In the genomic region with DNA sequence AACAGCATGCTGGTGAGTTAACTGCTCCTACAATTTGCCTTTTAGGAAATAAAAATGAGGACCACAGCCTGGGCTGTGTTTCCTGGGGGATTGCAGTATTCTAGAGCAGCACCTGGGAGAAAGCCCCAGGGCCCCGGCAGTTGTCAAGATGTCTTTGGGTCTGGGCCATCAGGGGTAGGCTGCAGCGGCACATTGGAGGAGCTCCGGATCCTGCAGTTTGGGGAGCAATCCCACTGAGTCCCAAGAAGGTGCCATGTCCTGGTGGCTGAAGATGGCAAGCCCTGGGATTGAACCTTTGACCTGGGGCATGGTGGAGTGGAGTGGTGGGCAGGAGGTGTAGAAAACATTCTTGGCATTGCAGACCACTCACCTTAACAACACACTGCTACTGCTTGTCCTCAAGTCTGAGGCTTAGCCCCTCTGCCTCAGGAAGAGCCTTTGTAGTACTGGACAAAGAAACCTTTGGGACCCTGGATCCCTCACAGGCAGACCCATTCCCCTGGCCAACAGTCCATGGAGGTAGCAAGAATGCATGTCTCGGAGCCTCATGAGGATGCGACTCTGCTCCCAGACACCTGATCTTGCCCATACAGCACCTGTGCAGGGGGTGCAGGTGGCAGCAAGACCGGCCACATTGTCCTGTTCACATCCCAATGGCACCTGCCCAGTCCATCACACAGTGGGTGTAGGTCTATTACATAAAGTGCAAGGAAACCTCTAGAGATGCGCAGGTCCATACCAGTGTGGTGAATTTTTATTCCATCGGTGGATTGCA, we compare ENCODE assay signal across 15 cellular contexts.
DNase-seq lines count a peak whose midpoint lies in the region; ATAC-seq lines count a peak whose summit lies in the region.
"Had no signal": no experiment of that assay in that cellular context is flagged by ENCODE, and none has a peak within 500 bp of the region (broad histone marks: within the 10 kb centered on the region; RNA-seq: fewer than 3 reads in every experiment).

No MANE protein-coding gene starts in this region.

- no peak overlapping the region for H3K4ac ChIP-seq in neuronal stem cell (ENCODE audit: low read length)

- no peak overlapping the region for H3K27ac Mint-ChIP-seq in activated naive CD8-positive, alpha-beta T cell treated with anti-CD3 and anti-CD28 coated beads, Interleukin-2, amount 50 U/mL, for 24 hours
- H3K27ac Mint-ChIP-seq: CD4-positive, CD25-positive, alpha-beta regulatory T cell had no signal

- H3K9me3 Mint-ChIP-seq in activated naive CD8-positive, alpha-beta T cell treated with anti-CD3 and anti-CD28 coated beads, Interleukin-2, amount 50 U/mL, for 24 hours = peaks cover 6% of the 10 kb centered on the region

- H2BK15ac ChIP-seq in neuronal stem cell (ENCODE audit: low read length) = no peak overlapping the region

- H3K4me3 ChIP-seq in H7 (ENCODE audit: insufficient read depth, low read depth, low read length) (no peak overlapping the region), neuronal stem cell (ENCODE audit: low read length in 2 of 2) (no peak overlapping the region)
- H3K4me3 ChIP-seq: BLaER1 treated with 17β-estradiol and CSF1 and Interleukin-3, amounts not matched to agents 10 nM and 100 nM; GM23248; HAP-1 had no signal

- no peaks in the 10 kb centered on the region for H3K9me3 ChIP-seq in neuronal stem cell (replicated peaks in 1 of 2; ENCODE audit: control insufficient read depth in 2 of 2, insufficient read depth in 1 of 2, low read depth in 1 of 2, low read length in 2 of 2)
- H3K9me3 ChIP-seq: BLaER1 treated with 17β-estradiol and CSF1 and Interleukin-3, amounts not matched to agents 10 nM and 100 nM; HAP-1 had no signal

- no peak overlapping the region for H2BK120ac ChIP-seq in neuronal stem cell (ENCODE audit: low read depth, low read length)

- H3K27me3 Mint-ChIP-seq in activated naive CD8-positive, alpha-beta T cell treated with anti-CD3 and anti-CD28 coated beads, Interleukin-2, amount 50 U/mL, for 24 hours = no peaks in the 10 kb centered on the region
- H3K27me3 Mint-ChIP-seq: CD4-positive, CD25-positive, alpha-beta regulatory T cell had no signal

- DNase-seq in H7 (peak; percentile 16), ecto neural progenitor cell (ENCODE audit: low spot score) (peak; percentile 22), neuronal stem cell (ENCODE audit: low spot score) (no peak), sciatic nerve (ENCODE audit: low spot score) (peak; percentile 31), HUDEP-2 (lab: John Stamatoyannopoulos, UW; ENCODE audit: unreplicated experiment in 76 of 76) (no peak), SIG-M5 treated with dmso at 0.1 percent for 504 hours (lab: John Stamatoyannopoulos, UW; ENCODE audit: unreplicated experiment) (no peak)
- DNase-seq in activated naive CD8-positive, alpha-beta T cell treated with anti-CD3 and anti-CD28 coated beads, Interleukin-2, amount 50 U/mL, for 24 hours = no peak
- DNase-seq: ACHN; CD4-positive, CD25-positive, alpha-beta regulatory T cell; DMS53; GF-D8; GM23248 had no signal

- no peak overlapping the region for H3K4me3 Mint-ChIP-seq in activated naive CD8-positive, alpha-beta T cell treated with anti-CD3 and anti-CD28 coated beads, Interleukin-2, amount 50 U/mL, for 24 hours
- H3K4me3 Mint-ChIP-seq: CD4-positive, CD25-positive, alpha-beta regulatory T cell had no signal

- H3K79me1 ChIP-seq in neuronal stem cell (ENCODE audit: low read depth, low read length) = peaks cover 1% of the 10 kb centered on the region

- peak overlapping the region; percentile 7 for H3K18ac ChIP-seq in neuronal stem cell (ENCODE audit: low read length)

- H3K27ac ChIP-seq in neuronal stem cell (replicated peaks; ENCODE audit: low read length) = no peak overlapping the region
- H3K27ac ChIP-seq: BLaER1 treated with 17β-estradiol and CSF1 and Interleukin-3, amounts not matched to agents 10 nM and 100 nM; GM23248 had no signal

- H3K4me2 ChIP-seq in neuronal stem cell (ENCODE audit: insufficient read depth, low read length, poor library complexity, severe bottlenecking) = no peak overlapping the region
- H3K4me2 ChIP-seq: BLaER1 treated with 17β-estradiol and CSF1 and Interleukin-3, amounts not matched to agents 10 nM and 100 nM had no signal

- no peaks in the 10 kb centered on the region for H3K36me3 Mint-ChIP-seq in activated naive CD8-positive, alpha-beta T cell treated with anti-CD3 and anti-CD28 coated beads, Interleukin-2, amount 50 U/mL, for 24 hours (ENCODE audit: low read depth)
- H3K36me3 Mint-ChIP-seq: CD4-positive, CD25-positive, alpha-beta regulatory T cell had no signal

- H4K8ac ChIP-seq in neuronal stem cell (ENCODE audit: low read depth, low read length) = no peak overlapping the region

- H2BK12ac ChIP-seq in neuronal stem cell (ENCODE audit: low read length) = peak overlapping the region; percentile 75

- no peak for ATAC-seq in sciatic nerve
- no peak for ATAC-seq in activated naive CD8-positive, alpha-beta T cell treated with anti-CD3 and anti-CD28 coated beads, Interleukin-2, amount 50 U/mL, for 24 hours
- ATAC-seq in HG03175 (IDR thresholded peaks at IDR 0.05; ENCODE audit: unreplicated experiment) = no peak

- peaks cover 0 to 1% of the 10 kb centered on the region in 2 donors for H3K4me1 ChIP-seq in neuronal stem cell (ENCODE audit: control insufficient read depth in 2 of 2, insufficient read depth in 1 of 2, low read depth in 1 of 2, low read length in 2 of 2)
- H3K4me1 ChIP-seq: BLaER1 treated with 17β-estradiol and CSF1 and Interleukin-3, amounts not matched to agents 10 nM and 100 nM had no signal

- H4K91ac ChIP-seq in neuronal stem cell (ENCODE audit: low read depth, low read length, poor library complexity) = no peak overlapping the region

- no peak overlapping the region for H2BK5ac ChIP-seq in neuronal stem cell (ENCODE audit: low read length)

- no CpG with 5 or more reads among the region's 8 CpGs for WGBS in neuronal stem cell (ENCODE audit: extremely low coverage in 2 of 2, insufficient read length in 2 of 2, insufficient replicate concordance in 1 of 2), 2 donors

- H2AFZ ChIP-seq in neuronal stem cell (ENCODE audit: low read length) = no peak overlapping the region
- H2AFZ ChIP-seq: GM23248 had no signal

- H3K36me3 ChIP-seq in H7 (replicated peaks; ENCODE audit: control insufficient read depth, insufficient read depth, low read length) (no peaks in the 10 kb centered on the region), neuronal stem cell (replicated peaks in 1 of 2; ENCODE audit: control insufficient read depth in 2 of 2, insufficient read depth in 2 of 2, low read length in 2 of 2) (no peaks in the 10 kb centered on the region)
- H3K36me3 ChIP-seq: BLaER1 treated with 17β-estradiol and CSF1 and Interleukin-3, amounts not matched to agents 10 nM and 100 nM; HAP-1 had no signal

- no peak overlapping the region for H3K14ac ChIP-seq in neuronal stem cell (ENCODE audit: low read length)

- no peak overlapping the region for H2AK5ac ChIP-seq in neuronal stem cell (ENCODE audit: low read depth, low read length)

- H3K4me1 Mint-ChIP-seq in activated naive CD8-positive, alpha-beta T cell treated with anti-CD3 and anti-CD28 coated beads, Interleukin-2, amount 50 U/mL, for 24 hours = no peaks in the 10 kb centered on the region
- H3K4me1 Mint-ChIP-seq: CD4-positive, CD25-positive, alpha-beta regulatory T cell had no signal

- H3K9ac ChIP-seq in neuronal stem cell (ENCODE audit: low read depth, low read length, poor library complexity) = no peak overlapping the region
- H3K9ac ChIP-seq: BLaER1 treated with 17β-estradiol and CSF1 and Interleukin-3, amounts not matched to agents 10 nM and 100 nM; GM23248 had no signal

- peaks cover 13% of the 10 kb centered on the region for H3K27me3 ChIP-seq in H7 (ENCODE audit: control insufficient read depth, insufficient read depth, low read length)
- H3K27me3 ChIP-seq in neuronal stem cell (ENCODE audit: control insufficient read depth in 3 of 3, insufficient read depth in 3 of 3, low read depth in 1 of 3, low read length in 3 of 3) = peaks cover 0 to 5% (median 0%) of the 10 kb centered on the region in 3 experiments
- H3K27me3 ChIP-seq: BLaER1 treated with 17β-estradiol and CSF1 and Interleukin-3, amounts not matched to agents 10 nM and 100 nM had no signal

- intact Hi-C loops in sciatic nerve (cut with DNase I) = no loop called here

- no peak overlapping the region for H3K23ac ChIP-seq in neuronal stem cell (ENCODE audit: low read depth, low read length, poor library complexity)

Comparison
In these comparisons a context has a peak if more than half of its experiments do, and no peak if none do; other contexts are left out.
1. DNase-seq: peak in H7 (single experiment), ecto neural progenitor cell (single experiment) and sciatic nerve (single experiment); none in neuronal stem cell (single experiment), HUDEP-2 (0 of 76), activated naive CD8-positive, alpha-beta T cell treated with anti-CD3 and anti-CD28 coated beads, Interleukin-2, amount 50 U/mL, for 24 hours (single experiment) and SIG-M5 treated with dmso at 0.1 percent for 504 hours (single experiment).